ENCODE assay signal across 30 cellular contexts in the genomic region with DNA sequence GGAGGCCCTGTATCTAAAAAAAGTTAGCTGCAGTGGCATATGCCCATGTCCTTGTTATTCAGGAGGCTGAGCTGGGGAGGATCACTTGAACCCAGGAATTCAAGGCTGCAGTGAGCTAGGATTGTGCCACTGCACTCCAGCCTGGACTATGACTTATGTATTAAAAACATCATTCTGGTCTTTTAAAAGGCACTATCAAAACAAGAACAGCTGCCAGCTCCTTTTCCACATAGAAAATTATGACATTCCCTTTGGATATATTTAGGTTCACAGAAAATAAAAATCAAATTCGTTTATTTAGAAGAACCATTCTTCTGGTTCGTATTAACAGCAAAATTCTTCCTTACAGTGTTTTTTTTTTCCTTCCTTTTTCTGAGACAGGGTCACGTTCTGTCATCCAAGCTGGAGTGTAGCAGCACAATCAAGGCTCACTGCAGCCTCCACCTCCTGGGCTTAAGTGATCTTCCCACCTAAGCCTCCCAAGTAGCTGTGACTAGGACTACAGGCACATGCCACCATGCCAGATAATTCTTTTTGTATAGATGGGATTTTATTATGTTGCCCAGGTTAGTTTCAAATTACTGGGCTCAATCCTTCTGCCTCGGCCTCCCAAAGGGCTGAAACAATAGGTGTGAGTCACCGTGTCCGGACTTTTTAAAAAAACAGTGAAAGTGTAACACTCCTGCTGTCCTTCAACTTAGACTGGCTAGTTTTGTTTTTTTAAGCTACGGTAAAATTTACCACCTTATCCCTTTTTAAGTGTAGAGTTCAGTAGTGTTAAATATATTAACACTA. TPM values are rescaled to one million over a fixed set of nuclear protein-coding genes. Genes with fewer than 3 reads are reported as not detected.
DNase-seq lines count a peak whose midpoint lies in the region; ATAC-seq, FAIRE-seq and TF ChIP-seq lines count a peak whose summit lies in the region.
"Had no signal": no experiment of that assay in that cellular context is flagged by ENCODE, and none has a peak within 500 bp of the region (broad histone marks: within the 10 kb centered on the region; RNA-seq: fewer than 3 reads in every experiment).

No MANE protein-coding gene starts in this region.

- peaks cover 25% of the 10 kb centered on the region for H3K36me3 Mint-ChIP-seq in neural crest cell (ENCODE audit: low read depth)

- H3K4me1 Mint-ChIP-seq in neural crest cell: no peaks in the 10 kb centered on the region
- H3K4me1 Mint-ChIP-seq: stimulated activated naive CD8-positive, alpha-beta T cell treated with anti-CD3 and anti-CD28 coated beads, Interleukin-15, amount 100 ng/mL, for 72 hours had no signal

- peaks cover 19% of the 10 kb centered on the region for H3K79me2 ChIP-seq in endothelial cell of umbilical vein (ENCODE audit: control insufficient read depth, insufficient read depth, low read length)

- no peak overlapping the region for H2AFZ ChIP-seq in endothelial cell of umbilical vein (ENCODE audit: low read depth, low read length)

- H3K27me3 Mint-ChIP-seq in neural crest cell (ENCODE audit: low read depth): no peaks in the 10 kb centered on the region
- H3K27me3 Mint-ChIP-seq: activated B cell treated with CpG ODN at 0.5 μM for 24 hours; activated CD4-positive, alpha-beta memory T cell treated with anti-CD3 and anti-CD28 coated beads, Interleukin-2, amount 10 ng/mL, durations not matched to agents 7 days and 5 days; naive thymus-derived CD4-positive, alpha-beta T cell; stimulated activated naive CD8-positive, alpha-beta T cell treated with anti-CD3 and anti-CD28 coated beads, Interleukin-15, amount 100 ng/mL, for 72 hours had no signal

- H3K9me3 ChIP-seq in RWPE2 (ENCODE audit: severe bottlenecking) (no peaks in the 10 kb centered on the region), endothelial cell of umbilical vein (replicated peaks; ENCODE audit: control insufficient read depth, insufficient read depth, low read length) (no peaks in the 10 kb centered on the region)
- H3K9me3 ChIP-seq: adrenal gland, ovary, transverse colon had no signal

- H3K9me1 ChIP-seq in endothelial cell of umbilical vein (replicated peaks; ENCODE audit: control insufficient read depth, extremely low read depth, insufficient read depth, low read length): no peaks in the 10 kb centered on the region

- intact Hi-C loops in endothelial cell of umbilical vein (cut with micrococcal nuclease): no loop called here

- POLR2A ChIA-PET in endothelial cell of umbilical vein (lab: Charles Lee): interaction anchor here (0.6 to 1.7 kb wide), 3 partner anchors 13 to 91 kb away, joined by 3 to 5 read pairs (median 4); no protein-coding TSS in a partner anchor

- dilution Hi-C loops in endothelial cell of umbilical vein (cut with MboI; ENCODE audit: extremely low pct_ligation_motif_present, low sequenced_read_pairs): no loop called here

- peak; percentile 87 for FAIRE-seq in endothelial cell of umbilical vein (lab: Jason Lieb, UNC)
- FAIRE-seq: HepG2, kidney had no signal

- no TSS peak for BruUV-seq in endothelial cell of umbilical vein (replicated peaks; lab: Mats Ljungman, UMichigan)

- TF ChIP-seq POLR2A in endothelial cell of umbilical vein (IDR thresholded peaks at IDR 0.05; ENCODE audit: low read depth, low read length): no peak

- DNase-seq in Daoy (ENCODE audit: low read depth) (peak; percentile 48), RWPE2 (ENCODE audit: low spot score) (no peak), endothelial cell of umbilical vein (ENCODE audit: low read depth, low spot score) (peak; percentile 95), neural crest cell (ENCODE audit: low read depth, low spot score) (no peak), left lobe of liver (ENCODE audit: low spot score) (no peak), LoVo (ENCODE audit: low spot score) (no peak)
- no peak for DNase-seq in activated CD4-positive, alpha-beta T cell treated with anti-CD3 and anti-CD28 coated beads for 4 hours
- DNase-seq: activated B cell treated with CpG ODN at 0.5 μM for 24 hours; activated CD4-positive, alpha-beta memory T cell treated with anti-CD3 and anti-CD28 coated beads, Interleukin-2, amount 10 ng/mL, durations not matched to agents 7 days and 5 days; activated naive CD4-positive, alpha-beta T cell; activated T-cell treated with anti-CD3 and anti-CD28 coated beads, Interleukin-2, amount 50 U/mL, for 1 hour; adrenal gland; Calu3; caudate nucleus; erythroblast; foreskin melanocyte; kidney; naive thymus-derived CD4-positive, alpha-beta T cell; NCI-H1436; NCI-H510A treated with DMSO at 0.1 percent for 48 hours; ovary; right cardiac atrium; stimulated activated naive CD8-positive, alpha-beta T cell treated with anti-CD3 and anti-CD28 coated beads, Interleukin-15, amount 100 ng/mL, for 72 hours; T1000; transverse colon had no signal

- CTCF ChIA-PET in endothelial cell of umbilical vein (lab: Charles Lee): interaction anchor here (0.5 to 1.9 kb wide), 13 partner anchors 10 to 1159 kb away, joined by 3 to 11 read pairs (median 4); a partner anchor contains a TSS

- H3K27ac Mint-ChIP-seq in neural crest cell (ENCODE audit: unreplicated experiment): peak overlapping the region; percentile 35
- H3K27ac Mint-ChIP-seq: activated B cell treated with CpG ODN at 0.5 μM for 24 hours; activated CD4-positive, alpha-beta memory T cell treated with anti-CD3 and anti-CD28 coated beads, Interleukin-2, amount 10 ng/mL, durations not matched to agents 7 days and 5 days; stimulated activated naive CD8-positive, alpha-beta T cell treated with anti-CD3 and anti-CD28 coated beads, Interleukin-15, amount 100 ng/mL, for 72 hours had no signal

- H3K27ac ChIP-seq in RWPE2 (ENCODE audit: poor library complexity, severe bottlenecking): peak overlapping the region; percentile 1
- H3K27ac ChIP-seq in endothelial cell of umbilical vein (ENCODE audit: insufficient read depth, low read depth, low read length): peak overlapping the region; percentile 61
- H3K27ac ChIP-seq: adrenal gland, C4-2B, ovary, RWPE1, transverse colon had no signal

- peak overlapping the region; percentile 26 for H3K9ac ChIP-seq in endothelial cell of umbilical vein (replicated peaks; ENCODE audit: extremely low read depth, insufficient read depth, low read length)

- no peaks in the 10 kb centered on the region for H4K20me1 ChIP-seq in endothelial cell of umbilical vein (replicated peaks; ENCODE audit: control insufficient read depth, extremely low read depth, insufficient read depth, low read length)

- no peak overlapping the region for H3K4me3 Mint-ChIP-seq in neural crest cell
- H3K4me3 Mint-ChIP-seq: activated B cell treated with CpG ODN at 0.5 μM for 24 hours; activated CD4-positive, alpha-beta memory T cell treated with anti-CD3 and anti-CD28 coated beads, Interleukin-2, amount 10 ng/mL, durations not matched to agents 7 days and 5 days; naive thymus-derived CD4-positive, alpha-beta T cell; stimulated activated naive CD8-positive, alpha-beta T cell treated with anti-CD3 and anti-CD28 coated beads, Interleukin-15, amount 100 ng/mL, for 72 hours had no signal

- H3K27me3 ChIP-seq in RWPE2 (ENCODE audit: insufficient read depth, poor library complexity, severe bottlenecking): no peaks in the 10 kb centered on the region
- H3K27me3 ChIP-seq in endothelial cell of umbilical vein (ENCODE audit: control insufficient read depth in 2 of 2, insufficient read depth in 2 of 2, low read length in 2 of 2): no peaks in the 10 kb centered on the region
- H3K27me3 ChIP-seq: adrenal gland, ovary, transverse colon had no signal

- H3K4me3 ChIP-seq in RWPE2 (ENCODE audit: severe bottlenecking): no peak overlapping the region
- no peak overlapping the region for H3K4me3 ChIP-seq in endothelial cell of umbilical vein (replicated peaks in 1 of 3; ENCODE audit: insufficient read depth in 1 of 3, low read depth in 1 of 3, low read length in 3 of 3)
- H3K4me3 ChIP-seq: adrenal gland, lung, ovary, transverse colon had no signal

- H3K4me1 ChIP-seq in RWPE2 (ENCODE audit: insufficient read depth, poor library complexity, severe bottlenecking) (peaks cover 9% of the 10 kb centered on the region), endothelial cell of umbilical vein (ENCODE audit: control insufficient read depth, extremely low read depth, insufficient read depth, low read length) (peaks cover 17% of the 10 kb centered on the region)

- TF ChIP-seq CTCF in RWPE2 (IDR thresholded peaks at IDR 0.05; ENCODE audit: poor library complexity, severe bottlenecking): no peak
- TF ChIP-seq CTCF in endothelial cell of umbilical vein (IDR thresholded peaks at IDR 0.05; ENCODE audit: extremely low read depth in 1 of 2, insufficient read depth in 1 of 2, low read depth in 1 of 2, low read length in 2 of 2): no peak
- TF ChIP-seq CTCF in neural crest cell (conservative IDR thresholded peaks at IDR 0.05): no peak

- H3K4me2 ChIP-seq in endothelial cell of umbilical vein (ENCODE audit: insufficient read depth, low read length): peak overlapping the region; percentile 33

- no peaks in the 10 kb centered on the region for H3K9me3 Mint-ChIP-seq in neural crest cell
- H3K9me3 Mint-ChIP-seq: activated CD4-positive, alpha-beta memory T cell treated with anti-CD3 and anti-CD28 coated beads, Interleukin-2, amount 10 ng/mL, durations not matched to agents 7 days and 5 days; stimulated activated naive CD8-positive, alpha-beta T cell treated with anti-CD3 and anti-CD28 coated beads, Interleukin-15, amount 100 ng/mL, for 72 hours had no signal

- ATAC-seq in RWPE2 (ENCODE audit: low read depth) (peak; percentile 67), left lobe of liver (no peak), SK-N-SH treated with all-trans-retinoic acid at 6 μM for 48 hours (no peak)
- ATAC-seq: HepG2; naive thymus-derived CD4-positive, alpha-beta T cell; stimulated activated naive CD8-positive, alpha-beta T cell treated with anti-CD3 and anti-CD28 coated beads, Interleukin-15, amount 100 ng/mL, for 72 hours had no signal

- H3K36me3 ChIP-seq in RWPE2 (ENCODE audit: low read depth) (peaks cover 83% of the 10 kb centered on the region), endothelial cell of umbilical vein (ENCODE audit: control insufficient read depth in 2 of 2, extremely low read depth in 1 of 2, insufficient read depth in 2 of 2, low read length in 2 of 2) (peaks cover 0 to 3% of the 10 kb centered on the region in 2 experiments)
- H3K36me3 ChIP-seq: ovary had no signal

RNA-seq across cellular contexts. Expression of a gene that starts 13.9 kb away (rescaled TPM):
- total RNA-seq in Daoy (2014; rRNA removed; shearing (Covaris generic)): 14.4 and 20.2 TPM in 2 replicates
- 50.9 and 57.0 TPM in 2 replicates for total RNA-seq in endothelial cell of umbilical vein
- 21.8 and 22.1 TPM in 2 replicates for polyA plus RNA-seq in endothelial cell of umbilical vein
- polyA plus RNA-seq in endothelial cell of umbilical vein (2011; cell fraction: cytosol; rRNA removed): 20.2 and 21.9 TPM in 2 replicates
- 43.4 and 43.7 TPM in 2 replicates for polyA plus RNA-seq in endothelial cell of umbilical vein (2011; cell fraction: nucleus; rRNA removed)
- polyA plus RNA-seq in endothelial cell of umbilical vein (2012): 24.5 and 43.3 TPM in 2 replicates
- 36.5 and 40.6 TPM in 2 replicates for polyA minus RNA-seq in endothelial cell of umbilical vein
- 32.6 TPM for polyA minus RNA-seq in endothelial cell of umbilical vein (2011; cell fraction: cytosol; rRNA and poly(A)+ RNA removed)
- polyA minus RNA-seq in endothelial cell of umbilical vein (2011; cell fraction: nucleus; rRNA and poly(A)+ RNA removed): 58.6 and 71.2 TPM in 2 replicates
- total RNA-seq in neural crest cell: 69.7 and 80.3 TPM in 2 replicates
- 18.1 TPM for total RNA-seq in left lobe of liver

Comparison
In these comparisons a context has a peak if more than half of its experiments do, and no peak if none do; other contexts are left out.
1. DNase-seq: peak in Daoy (single experiment) and endothelial cell of umbilical vein (single experiment); none in RWPE2 (single experiment), neural crest cell (single experiment), left lobe of liver (single experiment), LoVo (single experiment) and activated CD4-positive, alpha-beta T cell treated with anti-CD3 and anti-CD28 coated beads for 4 hours (0 of 2).